Comparison of ENCODE assay signal across 22 cellular contexts in the genomic region with DNA sequence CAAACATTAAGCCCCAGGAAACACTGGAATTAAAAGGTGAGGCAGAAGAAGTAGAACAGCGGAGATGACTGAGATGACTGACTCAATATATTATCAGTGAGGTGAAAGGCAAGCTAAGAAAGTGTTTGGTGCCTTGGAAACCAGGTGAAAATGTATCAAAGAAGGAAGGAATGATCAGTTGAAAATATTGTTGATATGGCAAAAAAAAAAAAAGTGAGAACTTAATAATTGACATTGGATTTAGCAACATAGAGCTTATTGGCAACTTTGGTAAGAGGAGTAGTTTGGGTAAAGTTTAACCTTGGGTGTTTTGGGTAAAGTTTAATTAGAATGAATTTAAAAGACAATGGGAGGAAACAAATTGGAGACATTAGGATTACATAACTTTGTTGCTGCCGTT.
DNase-seq lines count a peak whose midpoint lies in the region; ATAC-seq, FAIRE-seq and TF ChIP-seq lines count a peak whose summit lies in the region.
"Had no signal": no experiment of that assay in that cellular context is flagged by ENCODE, and none has a peak within 500 bp of the region (broad histone marks: within the 10 kb centered on the region; RNA-seq: fewer than 3 reads in every experiment).

No MANE protein-coding gene starts in this region.

- H3K27me3 ChIP-seq in K562 (ENCODE audit: control insufficient read depth in 2 of 2, insufficient read depth in 2 of 2, low read length in 2 of 2), result no peaks in the 10 kb centered on the region; a peak in 1 of 5 replicates
- H3K27me3 ChIP-seq: BLaER1 treated with 17β-estradiol and CSF1 and Interleukin-3, amounts not matched to agents 10 nM and 100 nM had no signal

- peaks cover 3% of the 10 kb centered on the region; the same call in 1 of the 2 replicates for H3K27me3 Mint-ChIP-seq in HFFc6 (ENCODE audit: insufficient read depth)
- H3K27me3 Mint-ChIP-seq in activated T-cell treated with anti-CD3 and anti-CD28 coated beads, Interleukin-2, amount 50 U/mL, for 24 hours, result no peaks in the 10 kb centered on the region
- H3K27me3 Mint-ChIP-seq: B cell; CD4-positive, alpha-beta T cell had no signal

- POLR2A ChIA-PET in A549 (lab: Yijun Ruan, JAX) (no interaction called here), K562 (lab: Yijun Ruan, JAX) (interaction anchor here (0.6 kb wide), 1 partner anchor 9 kb away, joined by 3 read pairs; no protein-coding TSS in a partner anchor)

- TF ChIP-seq RAD21 in A549 (conservative IDR thresholded peaks at IDR 0.05 in 1 of 2, IDR thresholded peaks at IDR 0.05 in 1 of 2) (no peak), K562 (CRISPR knock-in tag; conservative IDR thresholded peaks at IDR 0.05 in 1 of 2, IDR thresholded peaks at IDR 0.05 in 1 of 2) (no peak)

- H3K27ac ChIP-seq in A549, result no peak overlapping the region
- no peak overlapping the region for H3K27ac ChIP-seq in K562 (ENCODE audit: extremely low read depth, low read depth, low read length)
- H3K27ac ChIP-seq: BLaER1 treated with 17β-estradiol and CSF1 and Interleukin-3, amounts not matched to agents 10 nM and 100 nM; C4-2B had no signal

- in situ Hi-C loops in K562 (cut with MboI), result no loop called here

- intact Hi-C loops in K562 (cut with micrococcal nuclease), result no loop called here

- peaks cover 28% of the 10 kb centered on the region for H3K4me1 Mint-ChIP-seq in HFFc6 (ENCODE audit: low read depth)
- H3K4me1 Mint-ChIP-seq in activated T-cell treated with anti-CD3 and anti-CD28 coated beads, Interleukin-2, amount 50 U/mL, for 24 hours (ENCODE audit: low read depth), result no peaks in the 10 kb centered on the region
- H3K4me1 Mint-ChIP-seq: B cell had no signal

- H3K9me1 ChIP-seq in K562 (ENCODE audit: control insufficient read depth, insufficient read depth, low read length), result no peaks in the 10 kb centered on the region

- TF ChIP-seq POLR2A in A549 (IDR thresholded peaks at IDR 0.05; ENCODE audit: low read length) (no peak), K562 (conservative IDR thresholded peaks at IDR 0.05) (no peak)

- H3K4me1 ChIP-seq in A549, result peaks cover 7% of the 10 kb centered on the region; the same call in 1 of the 3 replicates
- H3K4me1 ChIP-seq in K562 (replicated peaks in 1 of 2; ENCODE audit: control insufficient read depth in 2 of 2, insufficient read depth in 2 of 2, low read length in 2 of 2), result no peaks in the 10 kb centered on the region
- H3K4me1 ChIP-seq: BLaER1 treated with 17β-estradiol and CSF1 and Interleukin-3, amounts not matched to agents 10 nM and 100 nM; Caco-2 had no signal

- FAIRE-seq in A549 (lab: Jason Lieb, UNC) (no peak), K562 (lab: Jason Lieb, UNC) (no peak)
- FAIRE-seq: A204.1, D721Med, G401.6, GM12891, GM19239 had no signal

- no peaks in the 10 kb centered on the region for H4K20me1 ChIP-seq in K562 (replicated peaks; ENCODE audit: control insufficient read depth, insufficient read depth, low read length)
- H4K20me1 ChIP-seq: BLaER1 treated with 17β-estradiol and CSF1 and Interleukin-3, amounts not matched to agents 10 nM and 100 nM had no signal

- WGBS in A549 (ENCODE audit: missing lambda C conversion rate), result 87% methylated on average over 2 of the region's 2 CpGs
- WGBS in K562 (ENCODE audit: insufficient coverage, low coverage, missing lambda C conversion rate), result 0% methylated on average over 1 of the region's 2 CpGs

- H3K4me3 ChIP-seq in A549 (no peak overlapping the region), K562 (no peak overlapping the region)
- H3K4me3 ChIP-seq: BLaER1 treated with 17β-estradiol and CSF1 and Interleukin-3, amounts not matched to agents 10 nM and 100 nM had no signal

- peak overlapping the region; percentile 62 for H3K27ac Mint-ChIP-seq in HFFc6
- H3K27ac Mint-ChIP-seq in activated T-cell treated with anti-CD3 and anti-CD28 coated beads, Interleukin-2, amount 50 U/mL, for 24 hours, result no peak overlapping the region
- H3K27ac Mint-ChIP-seq: B cell; CD4-positive, alpha-beta T cell; CD8-positive, alpha-beta T cell had no signal

- no peak overlapping the region for H2AFZ ChIP-seq in K562 (ENCODE audit: low read depth, low read length)

- TF ChIP-seq CTCF in A549 (IDR thresholded peaks at IDR 0.05), result no peak
- TF ChIP-seq CTCF in HFFc6 (IDR thresholded peaks at IDR 0.05), result no peak
- TF ChIP-seq CTCF in K562 (IDR thresholded peaks at IDR 0.05 in 2 of 3, conservative IDR thresholded peaks at IDR 0.05 in 1 of 3; ENCODE audit: insufficient read depth in 2 of 3, low read depth in 1 of 3, low read length in 3 of 3), result no peak

- no peak overlapping the region for H3K9ac ChIP-seq in K562 (ENCODE audit: insufficient read depth in 1 of 2, low read depth in 2 of 2, low read length in 2 of 2)
- H3K9ac ChIP-seq: BLaER1 treated with 17β-estradiol and CSF1 and Interleukin-3, amounts not matched to agents 10 nM and 100 nM had no signal

- H3K9me3 ChIP-seq in A549 (no peaks in the 10 kb centered on the region), K562 (replicated peaks; ENCODE audit: control insufficient read depth, insufficient read depth, low read depth, low read length) (no peaks in the 10 kb centered on the region)
- H3K9me3 ChIP-seq: BLaER1 treated with 17β-estradiol and CSF1 and Interleukin-3, amounts not matched to agents 10 nM and 100 nM; Caco-2 had no signal

- H3K4me2 ChIP-seq in A549 (no peak overlapping the region), K562 (ENCODE audit: insufficient read depth, low read length) (no peak overlapping the region)
- H3K4me2 ChIP-seq: BLaER1 treated with 17β-estradiol and CSF1 and Interleukin-3, amounts not matched to agents 10 nM and 100 nM had no signal

- no peaks in the 10 kb centered on the region for H3K36me3 ChIP-seq in K562 (ENCODE audit: control insufficient read depth, insufficient read depth, low read length)
- H3K36me3 ChIP-seq: BLaER1 treated with 17β-estradiol and CSF1 and Interleukin-3, amounts not matched to agents 10 nM and 100 nM had no signal

- H3K4me3 Mint-ChIP-seq in HFFc6, result no peak overlapping the region
- no peak overlapping the region for H3K4me3 Mint-ChIP-seq in activated T-cell treated with anti-CD3 and anti-CD28 coated beads, Interleukin-2, amount 50 U/mL, for 24 hours
- H3K4me3 Mint-ChIP-seq: B cell; CD4-positive, alpha-beta T cell; CD8-positive, alpha-beta T cell had no signal

- no peaks in the 10 kb centered on the region for H3K36me3 Mint-ChIP-seq in HFFc6 (ENCODE audit: low read depth)
- H3K36me3 Mint-ChIP-seq in activated T-cell treated with anti-CD3 and anti-CD28 coated beads, Interleukin-2, amount 50 U/mL, for 24 hours (ENCODE audit: low read depth), result no peaks in the 10 kb centered on the region
- H3K36me3 Mint-ChIP-seq: CD8-positive, alpha-beta T cell had no signal

- H3K9me3 Mint-ChIP-seq in HFFc6, result no peaks in the 10 kb centered on the region
- peaks cover 4% of the 10 kb centered on the region for H3K9me3 Mint-ChIP-seq in activated T-cell treated with anti-CD3 and anti-CD28 coated beads, Interleukin-2, amount 50 U/mL, for 24 hours

- no peak for TF ChIP-seq EP300 in A549 (IDR thresholded peaks at IDR 0.05)
- TF ChIP-seq EP300 in K562 (IDR thresholded peaks at IDR 0.05; ENCODE audit: low read length), result no peak

- ATAC-seq in A549, result no peak
- no peak for ATAC-seq in K562
- no peak for ATAC-seq in GM21390 (IDR thresholded peaks at IDR 0.05; ENCODE audit: unreplicated experiment)
- ATAC-seq: CD8-positive, alpha-beta T cell had no signal

- CTCF ChIA-PET in A549 (lab: Yijun Ruan, JAX), result interaction anchor here (1.5 kb wide), 1 partner anchor 8 kb away, joined by 8 read pairs; no protein-coding TSS in a partner anchor
- CTCF ChIA-PET in K562 (lab: Yijun Ruan, JAX; ENCODE audit: low intra/inter-chr PET ratio), result no interaction called here

- DNase-seq in A549 (ENCODE audit: low read depth in 1 of 2, low spot score in 1 of 2) (no peak), HFFc6 (no peak), K562 (ENCODE audit: extremely low read depth in 1 of 4, low spot score in 3 of 4) (no peak), NCI-H1436 (lab: John Stamatoyannopoulos, UW) (no peak)
- no peak for DNase-seq in activated T-cell treated with anti-CD3 and anti-CD28 coated beads, Interleukin-2, amount 50 U/mL, for 24 hours
- DNase-seq: 8988T; AML-193; Caco-2; Calu3; CD4-positive, alpha-beta T cell; CD8-positive, alpha-beta T cell; DMS79 treated with DMSO at 0.1 percent for 48 hours; GF-D8 had no signal

- no TSS peak for BruUV-seq in K562 (replicated peaks; lab: Mats Ljungman, UMichigan)

- no peaks in the 10 kb centered on the region for H3K79me2 ChIP-seq in K562 (ENCODE audit: control insufficient read depth, insufficient read depth, low read length)

TF ChIP-seq in A549, 52 proteins besides CTCF, POLR2A, EP300 and RAD21:
- TF ChIP-seq MAX (IDR thresholded peaks at IDR 0.05) (no peak), MAFK (IDR thresholded peaks at IDR 0.05; ENCODE audit: partially characterized antibody) (peak; percentile 80), HOXB13 (CRISPR knock-in tag; IDR thresholded peaks at IDR 0.05; ENCODE audit: low read depth) (no peak), MAZ (IDR thresholded peaks at IDR 0.05; ENCODE audit: borderline replicate concordance, low read depth, low read length) (no peak), CHD2 (IDR thresholded peaks at IDR 0.05; ENCODE audit: low read length, partially characterized antibody) (no peak), TFCP2L1 (CRISPR knock-in tag; IDR thresholded peaks at IDR 0.05) (no peak)

TF ChIP-seq in K562, 482 proteins besides CTCF, POLR2A, EP300 and RAD21:
- no peak for TF ChIP-seq HOXB6 (CRISPR knock-in tag; IDR thresholded peaks at IDR 0.05; ENCODE audit: borderline replicate concordance)
- peak; percentile 51; the same call in 1 of the 2 replicates for TF ChIP-seq ZNF316 (IDR thresholded peaks at IDR 0.05)
- no peak for TF ChIP-seq SMARCA4 (IDR thresholded peaks at IDR 0.05)
- no peak for TF ChIP-seq BRF2 (IDR thresholded peaks at IDR 0.05; ENCODE audit: borderline replicate concordance, insufficient read depth, insufficient read length)

Comparison
In these comparisons a context has a peak if more than half of its experiments do, and no peak if none do; other contexts are left out.
1. Of the 35 proteins assayed by ChIP-seq in both K562 and A549: peak only in K562: none; only in A549: MAFK; in both: none; in neither: 34.